Comparison of ENCODE assay signal across 21 cellular contexts in genomic region chr11:116529681-116530080, GRCh38.
"Had no signal": no experiment of that assay in that cellular context is flagged by ENCODE, and none has a peak within 500 bp of the region (broad histone marks: within the 10 kb centered on the region; RNA-seq: fewer than 3 reads in every experiment).

No MANE protein-coding gene starts in this region.

- H3K36me3 ChIP-seq: gastrocnemius medialis, left lung, suprapubic skin, transverse colon had no signal

- H3K4me1 ChIP-seq: gastrocnemius medialis, left lung, psoas muscle, suprapubic skin, transverse colon had no signal

- H3K4me1 Mint-ChIP-seq: naive thymus-derived CD4-positive, alpha-beta T cell; stimulated activated naive B cell treated with anti-CD40 and anti-IgM and Interleukin-4, amounts not matched to agents 10 μg/mL and 1 μg/mL and 100 μg/mL, for 72 hours had no signal

- H3K9me3 Mint-ChIP-seq: stimulated activated naive CD8-positive, alpha-beta T cell treated with anti-CD3 and anti-CD28 coated beads, Interleukin-15, Interleukin-2, amounts not matched to agents 100 ng/mL and 50 ng/mL, for 24 hours had no signal

- H3K9me3 ChIP-seq: gastrocnemius medialis, suprapubic skin, transverse colon had no signal

- H3K36me3 Mint-ChIP-seq: naive thymus-derived CD4-positive, alpha-beta T cell; stimulated activated naive B cell treated with anti-CD40 and anti-IgM and Interleukin-4, amounts not matched to agents 10 μg/mL and 1 μg/mL and 100 μg/mL, for 72 hours had no signal

- H3K27ac ChIP-seq: epithelial cell of prostate, gastrocnemius medialis, left lung, psoas muscle, suprapubic skin, transverse colon had no signal

- H3K4me3 ChIP-seq: gastrocnemius medialis, left lung, psoas muscle, suprapubic skin, transverse colon had no signal

- H3K4me3 Mint-ChIP-seq: endodermal cell; naive thymus-derived CD4-positive, alpha-beta T cell; nephron progenitor cell; stimulated activated naive B cell treated with anti-CD40 and anti-IgM and Interleukin-4, amounts not matched to agents 10 μg/mL and 1 μg/mL and 100 μg/mL, for 72 hours; stimulated activated naive CD8-positive, alpha-beta T cell treated with anti-CD3 and anti-CD28 coated beads, Interleukin-15, Interleukin-2, amounts not matched to agents 100 ng/mL and 50 ng/mL, for 24 hours had no signal

- H3K27ac Mint-ChIP-seq: endodermal cell; naive thymus-derived CD4-positive, alpha-beta T cell; nephron progenitor cell; stimulated activated naive B cell treated with anti-CD40 and anti-IgM and Interleukin-4, amounts not matched to agents 10 μg/mL and 1 μg/mL and 100 μg/mL, for 72 hours; stimulated activated naive CD8-positive, alpha-beta T cell treated with anti-CD3 and anti-CD28 coated beads, Interleukin-15, Interleukin-2, amounts not matched to agents 100 ng/mL and 50 ng/mL, for 24 hours had no signal

- DNase-seq: cerebellar nuclear complex; effector CD8-positive, alpha-beta T cell; endodermal cell; foreskin fibroblast; gastrocnemius medialis; kidney; left lung; mesenchymal stem cell; midbrain; naive thymus-derived CD4-positive, alpha-beta T cell; nephron progenitor cell; psoas muscle; right cardiac atrium; small intestine; stimulated activated CD4-positive, alpha-beta T cell treated with anti-CD3 and anti-CD28 coated beads, Interleukin-15, amount 100 ng/mL, for 24 hours; stimulated activated CD4-positive, alpha-beta T cell treated with anti-CD3 and anti-CD28 coated beads, Interleukin-2, amount 100 ng/mL, for 48 hours; stimulated activated naive B cell treated with anti-CD40 and anti-IgM and Interleukin-4, amounts not matched to agents 10 μg/mL and 1 μg/mL and 100 μg/mL, for 72 hours; transverse colon had no signal
